In genomic region chr10:66925896-66926719, GRCh38 we compare ENCODE assay signal across 9 cellular contexts. TPM values are rescaled to one million over a fixed set of nuclear protein-coding genes. Genes with fewer than 3 reads are reported as not detected.
DNase-seq lines count a peak whose midpoint lies in the region; ATAC-seq and TF ChIP-seq lines count a peak whose summit lies in the region.
"Had no signal": no experiment of that assay in that cellular context is flagged by ENCODE, and none has a peak within 500 bp of the region (broad histone marks: within the 10 kb centered on the region; RNA-seq: fewer than 3 reads in every experiment).

Gene LRRTM3, plus strand, starts transcription at chr10:66926036.

- TF ChIP-seq POLR2A in erythroblast (IDR thresholded peaks at IDR 0.05; ENCODE audit: low read length) (no peak), uterus (IDR thresholded peaks at IDR 0.05) (no peak)

- POLR2A ChIA-PET in AG04449 (lab: Yijun Ruan, JAX): no interaction called here

- peaks cover 4% of the 10 kb centered on the region for H3K4me1 Mint-ChIP-seq in T-helper 17 cell

- peaks cover 31% of the 10 kb centered on the region for H3K27me3 Mint-ChIP-seq in T-helper 17 cell

- peak within 1 kb of the TSS; percentile 40 for H3K4me3 ChIP-seq in AG04449 (ENCODE audit: low read depth, low read length)
- H3K4me3 ChIP-seq in GM12864 (ENCODE audit: low read depth, low read length): no peak within 1 kb of the TSS
- no peak within 1 kb of the TSS for H3K4me3 ChIP-seq in HFF-Myc (replicated peaks; ENCODE audit: low read depth, low read length)
- no peak within 1 kb of the TSS for H3K4me3 ChIP-seq in Loucy (ENCODE audit: low read length, poor library complexity, severe bottlenecking)
- no peak within 1 kb of the TSS for H3K4me3 ChIP-seq in uterus

- no peaks in the 10 kb centered on the region for H3K36me3 Mint-ChIP-seq in T-helper 17 cell (ENCODE audit: low read depth)

- H2AFZ ChIP-seq in Loucy (ENCODE audit: low read length): no peak within 1 kb of the TSS

- H3K9me3 ChIP-seq in Loucy (ENCODE audit: insufficient read depth, low read depth, low read length): no peaks in the 10 kb centered on the region
- no peaks in the 10 kb centered on the region for H3K9me3 ChIP-seq in T-helper 17 cell (ENCODE audit: control insufficient read depth, low read length, poor library complexity, severe bottlenecking)
- no peaks in the 10 kb centered on the region for H3K9me3 ChIP-seq in uterus

- TF ChIP-seq CTCF in AG04449 (IDR thresholded peaks at IDR 0.05; ENCODE audit: insufficient read depth, low read length, missing control alignments) (peak; percentile 71), GM12864 (IDR thresholded peaks at IDR 0.05; ENCODE audit: low read depth, low read length, missing control alignments) (peak; percentile 77), HFF-Myc (IDR thresholded peaks at IDR 0.05; ENCODE audit: low read depth, low read length, missing control alignments) (peak; percentile 57), Loucy (conservative IDR thresholded peaks at IDR 0.05; ENCODE audit: low read length) (peak; percentile 62), uterus (IDR thresholded peaks at IDR 0.05) (peak; percentile 38 to 50 (median 44))

- peak; percentile 29 for DNase-seq in AG04449 (ENCODE audit: low read depth, low spot score)
- DNase-seq in GM12864 (ENCODE audit: low read depth): peak; percentile 48
- DNase-seq in HFF-Myc (ENCODE audit: extremely low read depth, low read depth): peak; percentile 38
- DNase-seq in T-helper 17 cell: no peak
- peak; percentile 14 to 15 for DNase-seq in erythroblast (lab: John Stamatoyannopoulos, UW)
- peak; percentile 61 for DNase-seq in mucosa of gallbladder (ENCODE audit: low spot score)
- peak; percentile 14 for DNase-seq in uterus

- peak; percentile 98 for ATAC-seq in T-helper 17 cell

- no peak within 1 kb of the TSS for H3K9ac ChIP-seq in Loucy (ENCODE audit: low read depth, low read length, poor library complexity, severe bottlenecking)

- H3K4me1 ChIP-seq in Loucy (ENCODE audit: insufficient read depth, low read length, poor library complexity, severe bottlenecking) (no peaks in the 10 kb centered on the region), uterus (no peaks in the 10 kb centered on the region)

- H3K27me3 ChIP-seq in Loucy (ENCODE audit: insufficient read depth, low read length, poor library complexity, severe bottlenecking): no peaks in the 10 kb centered on the region
- H3K27me3 ChIP-seq in uterus: no peaks in the 10 kb centered on the region

- no peaks in the 10 kb centered on the region for H3K36me3 ChIP-seq in Loucy (ENCODE audit: insufficient read depth, low read length)
- H3K36me3 ChIP-seq in uterus: no peaks in the 10 kb centered on the region

- CTCF ChIA-PET in AG04449 (lab: Yijun Ruan, JAX): interaction anchor here (0.6 to 1.6 kb wide), 8 partner anchors 12 to 722 kb away, joined by 3 to 9 read pairs (median 3); no protein-coding TSS in a partner anchor

- no peaks in the 10 kb centered on the region for H3K79me2 ChIP-seq in Loucy (ENCODE audit: insufficient read depth, low read length)

- no peaks in the 10 kb centered on the region for H4K20me1 ChIP-seq in Loucy (ENCODE audit: insufficient read depth, low read length, poor library complexity, severe bottlenecking)

- intact Hi-C loops in uterus (cut with DNase I; ENCODE audit: low total_unique reads): no loop called here

- H3K9me2 ChIP-seq in Loucy (replicated peaks; ENCODE audit: low read depth, low read length): no peaks in the 10 kb centered on the region

- no peak within 1 kb of the TSS for H3K27ac ChIP-seq in uterus

- no peak within 1 kb of the TSS for H3K4me3 Mint-ChIP-seq in T-helper 17 cell

- no peak within 1 kb of the TSS for H3K27ac Mint-ChIP-seq in T-helper 17 cell

- H3K4me2 ChIP-seq in Loucy (ENCODE audit: low read depth, low read length, poor library complexity, severe bottlenecking): no peak within 1 kb of the TSS

- no peaks in the 10 kb centered on the region for H3F3A ChIP-seq in Loucy (ENCODE audit: low read depth)

RNA-seq across cellular contexts. Expression of gene LRRTM3, which starts in this region (rescaled TPM):
- total RNA-seq in T-helper 17 cell (not detected), mucosa of gallbladder (not detected), uterus (1 to 10 TPM in 1 of 4 donors, under 1 TPM in 1, not detected in 2; 0.40 to 1.9 TPM)
- total RNA-seq: T-helper 2 cell treated with Interferon-gamma antibody and Interleukin-4, amounts not matched to agents 100 ng/mL and 5 ng/mL, for 36 hours had no signal

Comparison
In these comparisons a context has a peak if more than half of its experiments do, and no peak if none do; other contexts are left out.
1. Peak in ATAC-seq in T-helper 17 cell; RNA of the gene not detected or under 1 TPM.
2. Peak in DNase-seq in mucosa of gallbladder; RNA of the gene not detected or under 1 TPM.
3. DNase-seq: peak in AG04449 (single experiment), GM12864 (single experiment), HFF-Myc (single experiment), erythroblast (2 of 2) and uterus (2 of 2); none in T-helper 17 cell (0 of 3).
4. Peak in every context shown above with its lines, with median percentiles within 50 percentile points of each other: CTCF ChIP-seq.